ENCODE assay signal across 17 cellular contexts in the genomic region with DNA sequence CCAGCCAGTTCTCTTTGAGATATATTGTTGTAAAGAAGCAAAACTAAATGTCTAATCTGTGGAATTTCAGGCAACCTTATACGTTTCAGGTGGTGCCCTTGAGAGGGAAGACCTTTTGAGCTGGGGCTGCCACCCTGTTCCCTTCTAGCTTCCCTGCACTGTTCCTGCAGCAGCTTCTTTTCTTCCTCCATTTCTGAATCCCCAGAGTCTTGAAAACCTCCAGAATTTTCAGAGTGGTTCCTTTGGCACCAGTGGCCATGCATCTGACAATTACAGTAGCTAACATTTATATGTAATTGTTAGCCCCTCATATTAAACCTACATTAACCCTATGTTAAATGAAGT.
A peak's percentile ranks its signal among the peaks of the same experiment; 100 is the strongest.
DNase-seq lines count a peak whose midpoint lies in the region; ATAC-seq, FAIRE-seq and TF ChIP-seq lines count a peak whose summit lies in the region.
"Had no signal": no experiment of that assay in that cellular context is flagged by ENCODE, and none has a peak within 500 bp of the region (broad histone marks: within the 10 kb centered on the region; RNA-seq: fewer than 3 reads in every experiment).

No MANE protein-coding gene starts in this region.

- H3K9me3 Mint-ChIP-seq in MCF 10A (ENCODE audit: unreplicated experiment), result no peaks in the 10 kb centered on the region
- no peaks in the 10 kb centered on the region for H3K9me3 Mint-ChIP-seq in stimulated activated memory B cell treated with anti-CD40 and anti-IgM and Interleukin-4, amounts not matched to agents 10 μg/mL and 1 μg/mL and 100 μg/mL, for 72 hours
- H3K9me3 Mint-ChIP-seq: effector memory CD8-positive, alpha-beta T cell had no signal

- H3K4ac ChIP-seq in mesenchymal stem cell (ENCODE audit: low read depth in 1 of 2, low read length in 2 of 2), result peak overlapping the region in 1 of 2 experiments; percentile 90

- H4K8ac ChIP-seq in mesenchymal stem cell (ENCODE audit: low read length), result no peak overlapping the region

- no TSS peak for BruUV-seq in MCF 10A (replicated peaks; lab: Mats Ljungman, UMichigan)

- no peak overlapping the region for H2AFZ ChIP-seq in mesenchymal stem cell (ENCODE audit: low read depth, low read length)

- peak; percentile 29 for FAIRE-seq in GM18507 (lab: Jason Lieb, UNC)
- FAIRE-seq: GM12891 had no signal

- H3K27ac ChIP-seq in mesenchymal stem cell (ENCODE audit: low read length, poor library complexity, severe bottlenecking), result peak overlapping the region; percentile 72

- H3K4me1 ChIP-seq in mesenchymal stem cell (ENCODE audit: control insufficient read depth, insufficient read depth, low read depth, low read length), result peaks cover 13% of the 10 kb centered on the region

- peak overlapping the region; percentile 98 for H3K27ac Mint-ChIP-seq in MCF 10A (ENCODE audit: low read depth, unreplicated experiment)
- peak overlapping the region; percentile 70 for H3K27ac Mint-ChIP-seq in stimulated activated memory B cell treated with anti-CD40 and anti-IgM and Interleukin-4, amounts not matched to agents 10 μg/mL and 1 μg/mL and 100 μg/mL, for 72 hours
- H3K27ac Mint-ChIP-seq: activated T-helper 1 cell treated with anti-CD3 and anti-CD28 coated beads, Interleukin-12 subunit alpha, Interleukin-12 subunit beta, Interleukin-2, Interleukin-4 antibody, amounts not matched to agents 30 ng/mL and 10 ng/mL and 1 ng/mL, durations not matched to agents 14 hours and 24 hours and 36 hours; effector memory CD8-positive, alpha-beta T cell; T-helper 2 cell treated with Interferon-gamma antibody and Interleukin-4, amounts not matched to agents 5 μg/mL and 100 μg/mL, for 36 hours had no signal

- no peak overlapping the region for H2BK12ac ChIP-seq in mesenchymal stem cell (ENCODE audit: low read length in 2 of 2)

- ATAC-seq in stimulated activated memory B cell treated with anti-CD40 and anti-IgM and Interleukin-4, amounts not matched to agents 10 μg/mL and 1 μg/mL and 100 μg/mL, for 72 hours, result no peak
- no peak for ATAC-seq in GM19035 (IDR thresholded peaks at IDR 0.05; ENCODE audit: unreplicated experiment)
- no peak for ATAC-seq in GM19324 (IDR thresholded peaks at IDR 0.05; ENCODE audit: low FRiP score, unreplicated experiment)
- ATAC-seq: effector memory CD8-positive, alpha-beta T cell had no signal

- peaks cover 5% of the 10 kb centered on the region for H3K36me3 Mint-ChIP-seq in MCF 10A (ENCODE audit: insufficient read depth, unreplicated experiment)
- H3K36me3 Mint-ChIP-seq in stimulated activated memory B cell treated with anti-CD40 and anti-IgM and Interleukin-4, amounts not matched to agents 10 μg/mL and 1 μg/mL and 100 μg/mL, for 72 hours, result no peaks in the 10 kb centered on the region

- H2BK15ac ChIP-seq in mesenchymal stem cell (ENCODE audit: low read depth, poor library complexity, severe bottlenecking), result no peak overlapping the region

- 83% methylated on average over 1 of the region's 1 CpG for WGBS in mesenchymal stem cell

- no peaks in the 10 kb centered on the region for H3K9me3 ChIP-seq in mesenchymal stem cell (ENCODE audit: control insufficient read depth, low read length)

- H3K27me3 Mint-ChIP-seq in MCF 10A (ENCODE audit: insufficient read depth, unreplicated experiment), result no peaks in the 10 kb centered on the region
- no peaks in the 10 kb centered on the region for H3K27me3 Mint-ChIP-seq in stimulated activated memory B cell treated with anti-CD40 and anti-IgM and Interleukin-4, amounts not matched to agents 10 μg/mL and 1 μg/mL and 100 μg/mL, for 72 hours
- H3K27me3 Mint-ChIP-seq: effector memory CD8-positive, alpha-beta T cell had no signal

- no peak overlapping the region for H3K4me3 ChIP-seq in mesenchymal stem cell (ENCODE audit: insufficient read depth in 1 of 2, low read depth in 1 of 2, low read length in 2 of 2)

- no peak overlapping the region for H2BK120ac ChIP-seq in mesenchymal stem cell (ENCODE audit: low read depth, low read length)

- DNase-seq in GM18507 (ENCODE audit: extremely low spot score, insufficient read length, low read depth), result no peak
- DNase-seq in MCF 10A (ENCODE audit: unreplicated experiment), result no peak
- DNase-seq in mesenchymal stem cell, result no peak
- DNase-seq in H4 (ENCODE audit: low spot score), result no peak
- DNase-seq in hepatic stellate cell (ENCODE audit: low spot score), result no peak
- DNase-seq: activated CD4-positive, alpha-beta T cell treated with anti-CD3 and anti-CD28 coated beads, Interleukin-2, amount 50 U/mL, for 1 hour; aorta; DND-41; effector memory CD8-positive, alpha-beta T cell; NCI-H1092 treated with DMSO at 0.1 percent for 48 hours; RPMI8226 had no signal

- no peak overlapping the region for H3K4me3 Mint-ChIP-seq in MCF 10A (ENCODE audit: unreplicated experiment)
- H3K4me3 Mint-ChIP-seq in stimulated activated memory B cell treated with anti-CD40 and anti-IgM and Interleukin-4, amounts not matched to agents 10 μg/mL and 1 μg/mL and 100 μg/mL, for 72 hours, result no peak overlapping the region
- H3K4me3 Mint-ChIP-seq: activated T-helper 1 cell treated with anti-CD3 and anti-CD28 coated beads, Interleukin-12 subunit alpha, Interleukin-12 subunit beta, Interleukin-2, Interleukin-4 antibody, amounts not matched to agents 30 ng/mL and 10 ng/mL and 1 ng/mL, durations not matched to agents 14 hours and 24 hours and 36 hours; effector memory CD8-positive, alpha-beta T cell; T-helper 2 cell treated with Interferon-gamma antibody and Interleukin-4, amounts not matched to agents 5 μg/mL and 100 μg/mL, for 36 hours had no signal

- no peak overlapping the region for H3K4me2 ChIP-seq in mesenchymal stem cell (ENCODE audit: low read length, poor library complexity, severe bottlenecking)

- peaks cover 41% of the 10 kb centered on the region for H3K4me1 Mint-ChIP-seq in MCF 10A (ENCODE audit: insufficient read depth, unreplicated experiment)
- peaks cover 39% of the 10 kb centered on the region for H3K4me1 Mint-ChIP-seq in stimulated activated memory B cell treated with anti-CD40 and anti-IgM and Interleukin-4, amounts not matched to agents 10 μg/mL and 1 μg/mL and 100 μg/mL, for 72 hours

- H3K18ac ChIP-seq in mesenchymal stem cell (ENCODE audit: low read depth in 1 of 2, low read length in 2 of 2), result peak overlapping the region in 1 of 2 experiments; percentile 52

- H2BK5ac ChIP-seq in mesenchymal stem cell (ENCODE audit: low read depth, low read length, poor library complexity, severe bottlenecking), result no peak overlapping the region

- no peak overlapping the region for H3K23ac ChIP-seq in mesenchymal stem cell (ENCODE audit: low read length in 2 of 2)

- CTCF ChIA-PET in MCF 10A (lab: Yijun Ruan, JAX), result interaction anchor here (0.6 to 1.2 kb wide), 6 partner anchors 19 to 577 kb away, joined by 3 to 5 read pairs (median 4); no protein-coding TSS in a partner anchor

- H3K36me3 ChIP-seq in mesenchymal stem cell (ENCODE audit: control insufficient read depth in 1 of 2, insufficient read depth in 2 of 2, low read depth in 1 of 2, low read length in 2 of 2), result no peaks in the 10 kb centered on the region

- H3K14ac ChIP-seq in mesenchymal stem cell (ENCODE audit: low read length in 2 of 2), result no peak overlapping the region

- peak overlapping the region; percentile 73 for H3K9ac ChIP-seq in mesenchymal stem cell (ENCODE audit: low read length)

- H4K91ac ChIP-seq in mesenchymal stem cell (ENCODE audit: low read length), result no peak overlapping the region

- H3K79me1 ChIP-seq in mesenchymal stem cell (replicated peaks; ENCODE audit: low read length, poor library complexity, severe bottlenecking), result no peaks in the 10 kb centered on the region

- POLR2A ChIA-PET in MCF 10A (lab: Yijun Ruan, JAX), result interaction anchor here (0.8 to 6.9 kb wide), 19 partner anchors 9 to 296 kb away, joined by 3 to 101 read pairs (median 7); a partner anchor contains a TSS

- intact Hi-C loops in MCF 10A (cut with micrococcal nuclease), result no loop called here

- no peak for TF ChIP-seq CTCF in MCF 10A (IDR thresholded peaks at IDR 0.05; ENCODE audit: unreplicated experiment)

- no peak overlapping the region for H2AK5ac ChIP-seq in mesenchymal stem cell (ENCODE audit: low read length, severe bottlenecking)

- H3K27me3 ChIP-seq in mesenchymal stem cell (ENCODE audit: control insufficient read depth in 1 of 2, insufficient read depth in 1 of 2, low read length in 2 of 2), result no peaks in the 10 kb centered on the region
